Comparison of ENCODE assay signal across 11 cellular contexts in the genomic region with DNA sequence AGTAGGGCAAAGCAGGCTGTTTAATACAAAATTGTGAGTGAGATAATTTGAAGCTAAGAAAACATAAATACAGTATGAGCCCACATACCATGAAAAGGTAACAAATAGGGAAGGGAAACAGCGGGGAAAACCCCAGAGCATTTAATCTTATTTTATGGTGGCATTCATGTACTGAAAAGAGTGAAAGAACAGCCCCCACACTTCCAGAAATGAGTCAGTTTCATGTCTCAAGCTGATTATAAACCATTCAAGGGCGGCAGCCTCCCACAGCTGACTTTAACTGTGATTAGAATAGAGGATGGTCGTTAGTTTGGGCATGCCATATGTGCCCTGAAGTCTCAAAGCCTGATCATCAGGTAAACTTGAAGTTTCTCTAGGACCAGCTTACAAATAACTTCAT.
DNase-seq lines count a peak whose midpoint lies in the region; ATAC-seq, FAIRE-seq and TF ChIP-seq lines count a peak whose summit lies in the region.
"Had no signal": no experiment of that assay in that cellular context is flagged by ENCODE, and none has a peak within 500 bp of the region (broad histone marks: within the 10 kb centered on the region; RNA-seq: fewer than 3 reads in every experiment).

No MANE protein-coding gene starts in this region.

- DNase-seq in D341Med (ENCODE audit: low spot score) (peak; percentile 15), GM19239 (ENCODE audit: insufficient read length, low spot score) (peak; percentile 2), SIG-M5 (lab: John Stamatoyannopoulos, UW) (no peak), progenitor cell of endocrine pancreas (ENCODE audit: low spot score, unreplicated experiment) (no peak), ACHN (no peak)
- no peak for DNase-seq in effector CD4-positive, alpha-beta T cell
- DNase-seq: NCI-H526, T1000 had no signal

- peak; percentile 8 for FAIRE-seq in GM19239 (lab: Jason Lieb, UNC)

- no peaks in the 10 kb centered on the region for H3K36me3 Mint-ChIP-seq in progenitor cell of endocrine pancreas (ENCODE audit: insufficient read depth)

- no peak overlapping the region for H3K27ac Mint-ChIP-seq in progenitor cell of endocrine pancreas

- TF ChIP-seq CTCF in progenitor cell of endocrine pancreas (IDR thresholded peaks at IDR 0.05; ENCODE audit: unreplicated experiment): no peak

- ATAC-seq in HG02678 (IDR thresholded peaks at IDR 0.05; ENCODE audit: unreplicated experiment) (peak; percentile 96), HG03521 (IDR thresholded peaks at IDR 0.05; ENCODE audit: unreplicated experiment) (peak; percentile 88)

- H3K4me3 Mint-ChIP-seq in progenitor cell of endocrine pancreas (ENCODE audit: low read depth): no peak overlapping the region
- H3K4me3 Mint-ChIP-seq: neural crest cell had no signal

- in situ Hi-C loops in ACHN (cut with HindIII; ENCODE audit: low pct_ligation_motif_present, low pct_unique_long_range_greater_than_20kb, low sequenced_read_pairs): no loop called here

- H3K4me1 Mint-ChIP-seq in progenitor cell of endocrine pancreas (ENCODE audit: low read depth): no peaks in the 10 kb centered on the region
- H3K4me1 Mint-ChIP-seq: neural crest cell had no signal

- no peaks in the 10 kb centered on the region for H3K9me3 Mint-ChIP-seq in progenitor cell of endocrine pancreas (ENCODE audit: low read depth)

- no peaks in the 10 kb centered on the region for H3K27me3 Mint-ChIP-seq in progenitor cell of endocrine pancreas

Comparison
In these comparisons a context has a peak if more than half of its experiments do, and no peak if none do; other contexts are left out.
1. DNase-seq: peak in D341Med (single experiment) and GM19239 (single experiment); none in SIG-M5 (single experiment), progenitor cell of endocrine pancreas (single experiment), effector CD4-positive, alpha-beta T cell (single experiment) and ACHN (single experiment).